27 cellular contexts compared by ENCODE assay signal in genomic region chr2:241125626-241126025, GRCh38. TPM values are rescaled to one million over a fixed set of nuclear protein-coding genes. Genes with fewer than 3 reads are reported as not detected.
DNase-seq lines count a peak whose midpoint lies in the region; ATAC-seq and TF ChIP-seq lines count a peak whose summit lies in the region.
"Had no signal": no experiment of that assay in that cellular context is flagged by ENCODE, and none has a peak within 500 bp of the region (broad histone marks: within the 10 kb centered on the region; RNA-seq: fewer than 3 reads in every experiment).

No MANE protein-coding gene starts in this region.

- H3K9me3 Mint-ChIP-seq in activated T-cell treated with anti-CD3 and anti-CD28 coated beads, Interleukin-2, amount 50 U/mL, for 24 hours, result peaks cover 3% of the 10 kb centered on the region
- H3K9me3 Mint-ChIP-seq in IgD-negative memory B cell, result peaks cover 0 to 5% (median 3%) of the 10 kb centered on the region in 3 donors
- H3K9me3 Mint-ChIP-seq in activated naive CD8-positive, alpha-beta T cell treated with anti-CD3 and anti-CD28 coated beads, Interleukin-2, amount 10 ng/mL, durations not matched to agents 7 days and 5 days, result no peaks in the 10 kb centered on the region

- no peaks in the 10 kb centered on the region for H3K27me3 Mint-ChIP-seq in activated T-cell treated with anti-CD3 and anti-CD28 coated beads, Interleukin-2, amount 50 U/mL, for 24 hours
- H3K27me3 Mint-ChIP-seq in IgD-negative memory B cell, result no peaks in the 10 kb centered on the region
- H3K27me3 Mint-ChIP-seq in activated naive CD8-positive, alpha-beta T cell treated with anti-CD3 and anti-CD28 coated beads, Interleukin-2, amount 10 ng/mL, durations not matched to agents 7 days and 5 days, result no peaks in the 10 kb centered on the region

- intact Hi-C loops in sigmoid colon (cut with DNase I) (no loop called here), colonic mucosa (cut with DNase I) (no loop called here)

- H3K9ac ChIP-seq in colonic mucosa (ENCODE audit: low read depth in 2 of 2, low read length in 2 of 2), result no peak overlapping the region

- no peak for TF ChIP-seq EP300 in sigmoid colon (IDR thresholded peaks at IDR 0.05)

- no peak for ATAC-seq in activated naive CD8-positive, alpha-beta T cell treated with anti-CD3 and anti-CD28 coated beads, Interleukin-2, amount 10 ng/mL, durations not matched to agents 7 days and 5 days (ENCODE audit: low read depth)
- no peak for ATAC-seq in HG02973 (IDR thresholded peaks at IDR 0.05; ENCODE audit: unreplicated experiment)
- ATAC-seq: A549; activated naive CD4-positive, alpha-beta T cell treated with anti-CD3 and anti-CD28 coated beads, Interleukin-2, amount 50 U/mL, for 72 hours; heart left ventricle had no signal

- H3K36me3 Mint-ChIP-seq in activated T-cell treated with anti-CD3 and anti-CD28 coated beads, Interleukin-2, amount 50 U/mL, for 24 hours (ENCODE audit: low read depth), result peaks cover 87% of the 10 kb centered on the region
- peaks cover 9% of the 10 kb centered on the region for H3K36me3 Mint-ChIP-seq in IgD-negative memory B cell
- H3K36me3 Mint-ChIP-seq in activated naive CD8-positive, alpha-beta T cell treated with anti-CD3 and anti-CD28 coated beads, Interleukin-2, amount 10 ng/mL, durations not matched to agents 7 days and 5 days, result peaks cover 15% of the 10 kb centered on the region

- H3K27me3 ChIP-seq in sigmoid colon (no peaks in the 10 kb centered on the region), colonic mucosa (no peaks in the 10 kb centered on the region)
- H3K27me3 ChIP-seq: heart left ventricle, vagina had no signal

- H3K27ac ChIP-seq in sigmoid colon (no peak overlapping the region), colonic mucosa (no peak overlapping the region)
- H3K27ac ChIP-seq: A549, epithelial cell of prostate, heart left ventricle, RWPE1, SK-N-MC, vagina, WERI-Rb-1 had no signal

- H3K4me3 ChIP-seq in sigmoid colon (no peak overlapping the region), colonic mucosa (no peak overlapping the region)
- H3K4me3 ChIP-seq: A549, heart left ventricle, SK-N-MC, vagina had no signal

- POLR2A ChIA-PET in activated naive CD8-positive, alpha-beta T cell treated with anti-CD3 and anti-CD28 coated beads, Interleukin-2, amount 10 ng/mL, durations not matched to agents 7 days and 5 days (lab: Charles Lee), result interaction anchor here (0.6 to 0.7 kb wide), 2 partner anchors 16 to 85 kb away, joined by 3 to 6 read pairs; no protein-coding TSS in a partner anchor

- 92 to 93% methylated on average over 13 of the region's 13 CpGs for WGBS in sigmoid colon, 2 donors

- no peaks in the 10 kb centered on the region for H3K4me1 ChIP-seq in sigmoid colon
- H3K4me1 ChIP-seq in colonic mucosa, result no peaks in the 10 kb centered on the region
- H3K4me1 ChIP-seq: A549, heart left ventricle, vagina had no signal

- peak overlapping the region; percentile 50 for H3K27ac Mint-ChIP-seq in activated T-cell treated with anti-CD3 and anti-CD28 coated beads, Interleukin-2, amount 50 U/mL, for 24 hours
- H3K27ac Mint-ChIP-seq in IgD-negative memory B cell, result peak overlapping the region; percentile 90 to 99 (median 98)
- H3K27ac Mint-ChIP-seq in activated naive CD8-positive, alpha-beta T cell treated with anti-CD3 and anti-CD28 coated beads, Interleukin-2, amount 10 ng/mL, durations not matched to agents 7 days and 5 days, result no peak overlapping the region

- H3K9me3 ChIP-seq in sigmoid colon (no peaks in the 10 kb centered on the region), colonic mucosa (no peaks in the 10 kb centered on the region)
- H3K9me3 ChIP-seq: A549, vagina had no signal

- H3K4me3 Mint-ChIP-seq in activated T-cell treated with anti-CD3 and anti-CD28 coated beads, Interleukin-2, amount 50 U/mL, for 24 hours, result no peak overlapping the region
- H3K4me3 Mint-ChIP-seq in IgD-negative memory B cell, result peak overlapping the region in 3 of 4 donors; percentile 60 to 89 (median 88)
- H3K4me3 Mint-ChIP-seq in activated naive CD8-positive, alpha-beta T cell treated with anti-CD3 and anti-CD28 coated beads, Interleukin-2, amount 10 ng/mL, durations not matched to agents 7 days and 5 days, result no peak overlapping the region

- DNase-seq in activated T-cell treated with anti-CD3 and anti-CD28 coated beads, Interleukin-2, amount 50 U/mL, for 24 hours, result no peak
- DNase-seq in activated T-cell treated with anti-CD3 and anti-CD28 coated beads, Interleukin-2, amount 50 U/mL, for 48 hours, result no peak
- DNase-seq in activated naive CD8-positive, alpha-beta T cell treated with anti-CD3 and anti-CD28 coated beads, Interleukin-2, amount 10 ng/mL, durations not matched to agents 7 days and 5 days, result peak; percentile 10
- peak; percentile 43 for DNase-seq in sigmoid colon
- no peak for DNase-seq in colonic mucosa
- DNase-seq in DMS79 treated with DMSO at 0.1 percent for 48 hours (lab: John Stamatoyannopoulos, UW), result no peak
- DNase-seq: activated CD4-positive, alpha-beta T cell treated with anti-CD3 and anti-CD28 coated beads, Interleukin-2, amount 50 U/mL, for 4 hours; COR-L47; DMS79; H7; heart left ventricle; mesenchymal stem cell; NCI-H1048; NCI-H187 treated with DMSO at 0.1 percent for 48 hours; NCI-H2227 treated with DMSO at 0.1 percent for 48 hours; NCI-H69; small intestine; stimulated activated CD4-positive, alpha-beta T cell treated with anti-CD3 and anti-CD28 coated beads, Interleukin-1b, Interleukin-23, amount 100 ng/mL, for 48 hours; WERI-Rb-1 had no signal

- no peak for TF ChIP-seq POLR2A in sigmoid colon (IDR thresholded peaks at IDR 0.05)

- peaks cover 57% of the 10 kb centered on the region for H3K4me1 Mint-ChIP-seq in activated T-cell treated with anti-CD3 and anti-CD28 coated beads, Interleukin-2, amount 50 U/mL, for 24 hours (ENCODE audit: low read depth)
- peaks cover 26 to 44% (median 42%) of the 10 kb centered on the region in 3 donors for H3K4me1 Mint-ChIP-seq in IgD-negative memory B cell
- peaks cover 6% of the 10 kb centered on the region for H3K4me1 Mint-ChIP-seq in activated naive CD8-positive, alpha-beta T cell treated with anti-CD3 and anti-CD28 coated beads, Interleukin-2, amount 10 ng/mL, durations not matched to agents 7 days and 5 days

- TF ChIP-seq CTCF in sigmoid colon (IDR thresholded peaks at IDR 0.05) (no peak), colonic mucosa (IDR thresholded peaks at IDR 0.05) (no peak)

- no peaks in the 10 kb centered on the region for H3K36me3 ChIP-seq in sigmoid colon
- no peaks in the 10 kb centered on the region for H3K36me3 ChIP-seq in colonic mucosa
- H3K36me3 ChIP-seq: vagina had no signal

RNA-seq across cellular contexts. Expression of gene MTERF4, which starts 23.5 kb away (rescaled TPM):
- polyA plus RNA-seq in IgD-negative memory B cell (65.6 TPM), sigmoid colon (10 to 100 TPM; 27.0 to 40.2 (median 29.1) TPM)
- 10 to 100 TPM; 88.1 to 88.9 TPM for total RNA-seq in activated naive CD8-positive, alpha-beta T cell treated with anti-CD3 and anti-CD28 coated beads, Interleukin-2, amount 10 ng/mL, durations not matched to agents 7 days and 5 days
- total RNA-seq in sigmoid colon (10 to 100 TPM; 18.9 to 47.9 (median 33.2) TPM), colonic mucosa (10 to 100 TPM; 20.2 to 25.5 TPM)

RNA-seq across cellular contexts. Expression of gene PASK, which starts 23.6 kb away (rescaled TPM):
- 10.3 TPM for polyA plus RNA-seq in IgD-negative memory B cell
- 100 to 1,000 TPM; 132 to 153 TPM for total RNA-seq in activated naive CD8-positive, alpha-beta T cell treated with anti-CD3 and anti-CD28 coated beads, Interleukin-2, amount 10 ng/mL, durations not matched to agents 7 days and 5 days
- 1 to 10 TPM; 2.8 to 7.7 (median 4.7) TPM for total RNA-seq in sigmoid colon
- polyA plus RNA-seq in sigmoid colon, result 10 to 100 TPM in 1 of 3 donors, 1 to 10 TPM in 2; 1.4 to 16.4 (median 1.8) TPM
- total RNA-seq in colonic mucosa, result 10 to 100 TPM in 1 of 2 donors, 1 to 10 TPM in 1; 5.6 to 39.2 TPM

RNA-seq across cellular contexts. Expression of gene PPP1R7, which starts 24.6 kb away (rescaled TPM):
- polyA plus RNA-seq in IgD-negative memory B cell, result 94.7 TPM
- total RNA-seq in activated naive CD8-positive, alpha-beta T cell treated with anti-CD3 and anti-CD28 coated beads, Interleukin-2, amount 10 ng/mL, durations not matched to agents 7 days and 5 days, result 10 to 100 TPM; 78.8 to 84.6 TPM
- total RNA-seq in sigmoid colon, result 10 to 100 TPM; 41.3 to 63.5 (median 56.8) TPM
- 10 to 100 TPM; 76.3 to 89.7 (median 78.7) TPM for polyA plus RNA-seq in sigmoid colon
- total RNA-seq in colonic mucosa, result 10 to 100 TPM; 74.7 to 77.8 TPM

Comparison
In these comparisons a context has a peak if more than half of its experiments do, and no peak if none do; other contexts are left out.
1. DNase-seq: peak in activated naive CD8-positive, alpha-beta T cell treated with anti-CD3 and anti-CD28 coated beads, Interleukin-2, amount 10 ng/mL, durations not matched to agents 7 days and 5 days (single experiment) and sigmoid colon (single experiment); none in activated T-cell treated with anti-CD3 and anti-CD28 coated beads, Interleukin-2, amount 50 U/mL, for 24 hours (single experiment), activated T-cell treated with anti-CD3 and anti-CD28 coated beads, Interleukin-2, amount 50 U/mL, for 48 hours (0 of 2), colonic mucosa (single experiment) and DMS79 treated with DMSO at 0.1 percent for 48 hours (single experiment).
2. H3K4me3 Mint-ChIP-seq: peak in IgD-negative memory B cell (3 of 4); none in activated T-cell treated with anti-CD3 and anti-CD28 coated beads, Interleukin-2, amount 50 U/mL, for 24 hours (single experiment) and activated naive CD8-positive, alpha-beta T cell treated with anti-CD3 and anti-CD28 coated beads, Interleukin-2, amount 10 ng/mL, durations not matched to agents 7 days and 5 days (single experiment).